In genomic region chr19:5680083-5680436, GRCh38 we compare ENCODE assay signal across 8 cellular contexts. TPM values are rescaled to one million over a fixed set of nuclear protein-coding genes. Genes with fewer than 3 reads are reported as not detected.
DNase-seq lines count a peak whose midpoint lies in the region; ATAC-seq and TF ChIP-seq lines count a peak whose summit lies in the region.

No MANE protein-coding gene starts in this region.

- H3K4me1 ChIP-seq in SJCRH30 (peaks cover 26% of the 10 kb centered on the region), esophagus muscularis mucosa (peaks cover 19 to 33% (median 27%) of the 10 kb centered on the region in 4 donors)

- DNase-seq in GM12864 (ENCODE audit: low read depth): no peak
- DNase-seq in SJCRH30: no peak
- DNase-seq in esophagus muscularis mucosa (ENCODE audit: extremely low spot score): no peak
- DNase-seq in natural killer cell treated with Interleukin-12 subunit alpha and Interleukin-12 subunit beta and Interleukin-15 and Interleukin-18, amount 100 ng/mL, for 72 hours (ENCODE audit: low spot score): no peak
- DNase-seq in activated CD8-positive, alpha-beta memory T cell treated with anti-CD3 and anti-CD28 coated beads, Interleukin-2, amount 50 U/mL, for 4 hours: no peak
- no peak for DNase-seq in effector CD8-positive, alpha-beta T cell (lab: John Stamatoyannopoulos, UW)
- DNase-seq in activated effector memory CD4-positive, alpha-beta T cell treated with Interleukin-2 at 50 U/mL for 16 hours: no peak

- H3K4me3 ChIP-seq in GM12864 (ENCODE audit: low read depth, low read length) (peak overlapping the region; percentile 95), SJCRH30 (peak overlapping the region; percentile 88), esophagus muscularis mucosa (peak overlapping the region; percentile 82 to 98 (median 86))

- intact Hi-C loops in esophagus muscularis mucosa (cut with DNase I): loop anchor here (5.0 kb wide), 1 partner anchor 58 kb away; the partner anchor contains the start of genes SAFB and SAFB2

- peaks cover 18 to 23% of the 10 kb centered on the region in 2 donors for H3K4me1 Mint-ChIP-seq in natural killer cell treated with Interleukin-12 subunit alpha and Interleukin-12 subunit beta and Interleukin-15 and Interleukin-18, amount 100 ng/mL, for 72 hours (ENCODE audit: low read depth in 2 of 2)

- TF ChIP-seq POLR2A in esophagus muscularis mucosa (IDR thresholded peaks at IDR 0.05; ENCODE audit: low read depth): no peak

- no peaks in the 10 kb centered on the region for H3K36me3 Mint-ChIP-seq in natural killer cell treated with Interleukin-12 subunit alpha and Interleukin-12 subunit beta and Interleukin-15 and Interleukin-18, amount 100 ng/mL, for 72 hours

- no peaks in the 10 kb centered on the region for H3K27me3 Mint-ChIP-seq in natural killer cell treated with Interleukin-12 subunit alpha and Interleukin-12 subunit beta and Interleukin-15 and Interleukin-18, amount 100 ng/mL, for 72 hours

- 2% methylated on average over 12 of the region's 23 CpGs for WGBS in esophagus muscularis mucosa

- H3K27me3 ChIP-seq in SJCRH30 (no peaks in the 10 kb centered on the region), esophagus muscularis mucosa (no peaks in the 10 kb centered on the region)

- peak overlapping the region; percentile 65 for H3K27ac ChIP-seq in SJCRH30
- H3K27ac ChIP-seq in esophagus muscularis mucosa (replicated peaks in 1 of 4): peak overlapping the region; percentile 90 to 96 (median 93)

- TF ChIP-seq EP300 in esophagus muscularis mucosa (IDR thresholded peaks at IDR 0.05): no peak

- peak overlapping the region; percentile 86 for H3K4me3 Mint-ChIP-seq in natural killer cell treated with Interleukin-12 subunit alpha and Interleukin-12 subunit beta and Interleukin-15 and Interleukin-18, amount 100 ng/mL, for 72 hours

- no peak for TF ChIP-seq CTCF in GM12864 (IDR thresholded peaks at IDR 0.05; ENCODE audit: low read depth, low read length, missing control alignments)
- no peak for TF ChIP-seq CTCF in esophagus muscularis mucosa (IDR thresholded peaks at IDR 0.05)

- H3K9me3 Mint-ChIP-seq in natural killer cell treated with Interleukin-12 subunit alpha and Interleukin-12 subunit beta and Interleukin-15 and Interleukin-18, amount 100 ng/mL, for 72 hours: no peaks in the 10 kb centered on the region

- no peaks in the 10 kb centered on the region for H3K9me3 ChIP-seq in SJCRH30 (replicated peaks)
- no peaks in the 10 kb centered on the region for H3K9me3 ChIP-seq in esophagus muscularis mucosa

- peak overlapping the region; percentile 85 to 96 for H3K27ac Mint-ChIP-seq in natural killer cell treated with Interleukin-12 subunit alpha and Interleukin-12 subunit beta and Interleukin-15 and Interleukin-18, amount 100 ng/mL, for 72 hours

- H3K36me3 ChIP-seq in SJCRH30 (no peaks in the 10 kb centered on the region), esophagus muscularis mucosa (peaks cover 0 to 14% (median 11%) of the 10 kb centered on the region in 4 donors)

- no peak for ATAC-seq in natural killer cell treated with Interleukin-12 subunit alpha and Interleukin-12 subunit beta and Interleukin-15 and Interleukin-18, amount 100 ng/mL, for 72 hours
- ATAC-seq in HG03280 (IDR thresholded peaks at IDR 0.05; ENCODE audit: unreplicated experiment): no peak

RNA-seq across cellular contexts. Expression of gene MICOS13, which starts 0.3 kb away (rescaled TPM):
- total RNA-seq in SJCRH30 (2014; rRNA removed; shearing (Covaris generic)): 33.0 and 45.6 TPM in 2 replicates
- 10 to 100 TPM; 46.4 to 70.0 (median 59.3) TPM for total RNA-seq in esophagus muscularis mucosa
- total RNA-seq in natural killer cell treated with Interleukin-12 subunit alpha and Interleukin-12 subunit beta and Interleukin-15 and Interleukin-18, amount 100 ng/mL, for 72 hours: 10 to 100 TPM; 40.7 to 41.4 TPM

RNA-seq across cellular contexts. Expression of gene HSD11B1L, which starts 0.8 kb away (rescaled TPM):
- 0.89 and 1.3 TPM in 2 replicates for total RNA-seq in SJCRH30 (2014; rRNA removed; shearing (Covaris generic))
- total RNA-seq in esophagus muscularis mucosa: 10 to 100 TPM; 15.0 to 21.8 (median 17.8) TPM
- total RNA-seq in natural killer cell treated with Interleukin-12 subunit alpha and Interleukin-12 subunit beta and Interleukin-15 and Interleukin-18, amount 100 ng/mL, for 72 hours: 1 to 10 TPM; 1.8 to 3.6 TPM

RNA-seq across cellular contexts. Expression of gene RPL36, which starts 10.0 kb away (rescaled TPM):
- 510 and 695 TPM in 2 replicates for total RNA-seq in SJCRH30 (2014; rRNA removed; shearing (Covaris generic))
- total RNA-seq in esophagus muscularis mucosa: 100 to 1,000 TPM; 461 to 719 (median 614) TPM
- 100 to 1,000 TPM; 645 to 764 TPM for total RNA-seq in natural killer cell treated with Interleukin-12 subunit alpha and Interleukin-12 subunit beta and Interleukin-15 and Interleukin-18, amount 100 ng/mL, for 72 hours

RNA-seq across cellular contexts. Expression of gene LONP1, which starts 39.9 kb away (rescaled TPM):
- total RNA-seq in SJCRH30 (2014; rRNA removed; shearing (Covaris generic)): 53.5 and 54.0 TPM in 2 replicates
- 10 to 100 TPM; 49.0 to 70.4 (median 54.3) TPM for total RNA-seq in esophagus muscularis mucosa
- total RNA-seq in natural killer cell treated with Interleukin-12 subunit alpha and Interleukin-12 subunit beta and Interleukin-15 and Interleukin-18, amount 100 ng/mL, for 72 hours: 100 to 1,000 TPM; 151 to 267 TPM

RNA-seq across cellular contexts. Expression of gene CATSPERD, which starts 40.4 kb away (rescaled TPM):
- total RNA-seq in SJCRH30 (2014; rRNA removed; shearing (Covaris generic)): not detected in 2 replicates
- total RNA-seq in esophagus muscularis mucosa: under 1 TPM in 1 of 4 donors, not detected in 3; 0.19 TPM
- total RNA-seq in natural killer cell treated with Interleukin-12 subunit alpha and Interleukin-12 subunit beta and Interleukin-15 and Interleukin-18, amount 100 ng/mL, for 72 hours: not detected
